In genomic region chr7:98248156-98248555, GRCh38 we compare ENCODE assay signal across 24 cellular contexts. TPM values are rescaled to one million over a fixed set of nuclear protein-coding genes. Genes with fewer than 3 reads are reported as not detected.
DNase-seq lines count a peak whose midpoint lies in the region; ATAC-seq and TF ChIP-seq lines count a peak whose summit lies in the region.
"Had no signal": no experiment of that assay in that cellular context is flagged by ENCODE, and none has a peak within 500 bp of the region (broad histone marks: within the 10 kb centered on the region; RNA-seq: fewer than 3 reads in every experiment).

No MANE protein-coding gene starts in this region.

- H3K27me3 ChIP-seq in heart left ventricle = no peaks in the 10 kb centered on the region
- H3K27me3 ChIP-seq in trophoblast cell (ENCODE audit: insufficient read depth, low read length) = no peaks in the 10 kb centered on the region
- H3K27me3 ChIP-seq in stomach = no peaks in the 10 kb centered on the region
- H3K27me3 ChIP-seq: Peyer's patch, SJSA1, tibial artery had no signal

- intact Hi-C loops in heart left ventricle (cut with DNase I) (loop anchor here in 6 of 10 donors (2.0 to 10.0 kb wide), 4 partner anchors 34 to 223 kb away; partner anchors contain the start of genes BRI3 (in 4 of the 6), BAIAP2L1 (in 1 of the 6) and LMTK2 (in 1 of the 6)), left ventricle myocardium superior (cut with micrococcal nuclease) (no loop called here), sciatic nerve (cut with DNase I) (no loop called here), stomach (cut with DNase I; ENCODE audit: low total_unique reads) (loop anchor here (5.0 kb wide), 1 partner anchor 226 kb away; no protein-coding TSS in a partner anchor)

- peaks cover 6% of the 10 kb centered on the region for H3K79me1 ChIP-seq in trophoblast cell (ENCODE audit: low read length)

- H4K12ac ChIP-seq in trophoblast cell (ENCODE audit: low read depth, low read length) = no peak overlapping the region

- no peak overlapping the region for H2AFZ ChIP-seq in trophoblast cell (ENCODE audit: insufficient read depth, low read length, poor library complexity)

- H4K8ac ChIP-seq in trophoblast cell (ENCODE audit: low read depth, low read length) = no peak overlapping the region

- POLR2A ChIA-PET in activated CD4-positive, alpha-beta memory T cell treated with anti-CD3 and anti-CD28 coated beads, Interleukin-2, amount 10 ng/mL, durations not matched to agents 7 days and 5 days (lab: Charles Lee) = no interaction called here

- no peak overlapping the region for H3K18ac ChIP-seq in trophoblast cell (ENCODE audit: low read length)

- H3K4me3 ChIP-seq in heart left ventricle (no peak overlapping the region), trophoblast cell (ENCODE audit: low read depth, low read length) (no peak overlapping the region), stomach (no peak overlapping the region)
- H3K4me3 ChIP-seq: HAP-1, Peyer's patch, SJSA1, tibial artery had no signal

- H3K27ac Mint-ChIP-seq in activated CD4-positive, alpha-beta memory T cell treated with anti-CD3 and anti-CD28 coated beads, Interleukin-2, amount 10 ng/mL, durations not matched to agents 7 days and 5 days = peak overlapping the region; percentile 63
- peak overlapping the region; percentile 64 for H3K27ac Mint-ChIP-seq in activated naive CD8-positive, alpha-beta T cell treated with anti-CD3 and anti-CD28 coated beads, Interleukin-2, amount 50 U/mL, for 24 hours
- H3K27ac Mint-ChIP-seq: activated B cell treated with CpG ODN at 0.5 μM for 24 hours; stimulated activated naive B cell treated with anti-CD40 and anti-IgM and Interleukin-4, amounts not matched to agents 10 μg/mL and 1 μg/mL and 100 μg/mL, for 72 hours had no signal

- H3K9me3 ChIP-seq in heart left ventricle (no peaks in the 10 kb centered on the region), trophoblast cell (ENCODE audit: insufficient read depth, low read depth, low read length) (no peaks in the 10 kb centered on the region), stomach (no peaks in the 10 kb centered on the region)
- H3K9me3 ChIP-seq: HAP-1, Peyer's patch, SJSA1, tibial artery had no signal

- DNase-seq in heart left ventricle (no peak), left ventricle myocardium superior (no peak), trophoblast cell (peak; percentile 97 to 98), sciatic nerve (ENCODE audit: low spot score) (no peak), stomach (no peak)
- no peak for DNase-seq in activated CD4-positive, alpha-beta memory T cell treated with anti-CD3 and anti-CD28 coated beads, Interleukin-2, amount 10 ng/mL, durations not matched to agents 7 days and 5 days
- DNase-seq in activated naive CD8-positive, alpha-beta T cell treated with anti-CD3 and anti-CD28 coated beads, Interleukin-2, amount 50 U/mL, for 24 hours = no peak
- DNase-seq: activated B cell treated with CpG ODN at 0.5 μM for 24 hours; DMS79; effector CD8-positive, alpha-beta T cell; mammary epithelial cell; NCI-H1417; NCI-H2081 treated with DMSO at 0.1 percent for 48 hours; NK-92 treated with Interleukin-12 subunit alpha and Interleukin-12 subunit beta, amount 100 ng/mL, for 24 hours; Peyer's patch; small intestine; stimulated activated CD4-positive, alpha-beta T cell treated with anti-CD3 and anti-CD28 coated beads, Interleukin-2, amount 100 ng/mL, for 24 hours; stimulated activated naive B cell treated with anti-CD40 and anti-IgM and Interleukin-4, amounts not matched to agents 10 μg/mL and 1 μg/mL and 100 μg/mL, for 72 hours; T-helper 9 cell; tibial artery had no signal

- no peak for TF ChIP-seq CTCF in heart left ventricle (IDR thresholded peaks at IDR 0.05)
- TF ChIP-seq CTCF in stomach (IDR thresholded peaks at IDR 0.05) = no peak

- no peak overlapping the region for H3K4me3 Mint-ChIP-seq in activated CD4-positive, alpha-beta memory T cell treated with anti-CD3 and anti-CD28 coated beads, Interleukin-2, amount 10 ng/mL, durations not matched to agents 7 days and 5 days
- H3K4me3 Mint-ChIP-seq in activated naive CD8-positive, alpha-beta T cell treated with anti-CD3 and anti-CD28 coated beads, Interleukin-2, amount 50 U/mL, for 24 hours = no peak overlapping the region
- H3K4me3 Mint-ChIP-seq: activated B cell treated with CpG ODN at 0.5 μM for 24 hours; stimulated activated naive B cell treated with anti-CD40 and anti-IgM and Interleukin-4, amounts not matched to agents 10 μg/mL and 1 μg/mL and 100 μg/mL, for 72 hours had no signal

- H2AK5ac ChIP-seq in trophoblast cell (ENCODE audit: low read length) = no peak overlapping the region

- CTCF ChIA-PET in activated CD4-positive, alpha-beta memory T cell treated with anti-CD3 and anti-CD28 coated beads, Interleukin-2, amount 10 ng/mL, durations not matched to agents 7 days and 5 days (lab: Charles Lee) = no interaction called here

- no peak overlapping the region for H3K23ac ChIP-seq in trophoblast cell (ENCODE audit: low read length)

- no peak for TF ChIP-seq EP300 in stomach (IDR thresholded peaks at IDR 0.05)

- H3K4me2 ChIP-seq in trophoblast cell (ENCODE audit: low read length) = no peak overlapping the region

- no peak overlapping the region for H3K14ac ChIP-seq in trophoblast cell (ENCODE audit: low read length)

- no peak overlapping the region for H2BK12ac ChIP-seq in trophoblast cell (ENCODE audit: low read length)

- no peaks in the 10 kb centered on the region for H3K27me3 Mint-ChIP-seq in activated CD4-positive, alpha-beta memory T cell treated with anti-CD3 and anti-CD28 coated beads, Interleukin-2, amount 10 ng/mL, durations not matched to agents 7 days and 5 days
- no peaks in the 10 kb centered on the region for H3K27me3 Mint-ChIP-seq in activated naive CD8-positive, alpha-beta T cell treated with anti-CD3 and anti-CD28 coated beads, Interleukin-2, amount 50 U/mL, for 24 hours
- H3K27me3 Mint-ChIP-seq: activated B cell treated with CpG ODN at 0.5 μM for 24 hours; stimulated activated naive B cell treated with anti-CD40 and anti-IgM and Interleukin-4, amounts not matched to agents 10 μg/mL and 1 μg/mL and 100 μg/mL, for 72 hours had no signal

- H3K4me1 Mint-ChIP-seq in activated CD4-positive, alpha-beta memory T cell treated with anti-CD3 and anti-CD28 coated beads, Interleukin-2, amount 10 ng/mL, durations not matched to agents 7 days and 5 days = peaks cover 39% of the 10 kb centered on the region
- peaks cover 40% of the 10 kb centered on the region for H3K4me1 Mint-ChIP-seq in activated naive CD8-positive, alpha-beta T cell treated with anti-CD3 and anti-CD28 coated beads, Interleukin-2, amount 50 U/mL, for 24 hours

- H3K36me3 ChIP-seq in heart left ventricle (peaks cover 0 to 37% (median 11%) of the 10 kb centered on the region in 9 donors), trophoblast cell (ENCODE audit: control insufficient read depth in 1 of 2, insufficient read depth in 2 of 2, low read length in 2 of 2) (peaks cover 0 to 7% of the 10 kb centered on the region in 2 experiments), stomach (peaks cover 10 to 42% (median 25%) of the 10 kb centered on the region in 4 donors)
- H3K36me3 ChIP-seq: HAP-1 had no signal

- no peak overlapping the region for H4K91ac ChIP-seq in trophoblast cell (ENCODE audit: low read depth, low read length)

- ATAC-seq in heart left ventricle (no peak), left ventricle myocardium superior (no peak), sciatic nerve (no peak), GM19395 (IDR thresholded peaks at IDR 0.05; ENCODE audit: unreplicated experiment) (no peak)
- no peak for ATAC-seq in activated naive CD8-positive, alpha-beta T cell treated with anti-CD3 and anti-CD28 coated beads, Interleukin-2, amount 50 U/mL, for 24 hours
- ATAC-seq: esophagus mucosa; stimulated activated naive B cell treated with anti-CD40 and anti-IgM and Interleukin-4, amounts not matched to agents 10 μg/mL and 1 μg/mL and 100 μg/mL, for 72 hours had no signal

- H2BK120ac ChIP-seq in trophoblast cell (ENCODE audit: insufficient read depth, low read length, poor library complexity) = no peak overlapping the region

- H3K4me1 ChIP-seq in heart left ventricle (peaks cover 0 to 74% (median 36%) of the 10 kb centered on the region in 12 donors), trophoblast cell (ENCODE audit: control insufficient read depth in 1 of 2, insufficient read depth in 2 of 2, low read length in 2 of 2) (peaks cover 3 to 9% of the 10 kb centered on the region in 2 experiments), stomach (peaks cover 27 to 58% (median 35%) of the 10 kb centered on the region in 4 donors)
- H3K4me1 ChIP-seq: HAP-1 had no signal

- peaks cover 6% of the 10 kb centered on the region for H3K79me2 ChIP-seq in trophoblast cell (ENCODE audit: control insufficient read depth, insufficient read depth, low read length, poor library complexity)

- H3K36me3 Mint-ChIP-seq in activated CD4-positive, alpha-beta memory T cell treated with anti-CD3 and anti-CD28 coated beads, Interleukin-2, amount 10 ng/mL, durations not matched to agents 7 days and 5 days (ENCODE audit: low read depth) = peaks cover 29% of the 10 kb centered on the region
- H3K36me3 Mint-ChIP-seq in activated naive CD8-positive, alpha-beta T cell treated with anti-CD3 and anti-CD28 coated beads, Interleukin-2, amount 50 U/mL, for 24 hours (ENCODE audit: low read depth) = peaks cover 9% of the 10 kb centered on the region

- H3K9ac ChIP-seq in trophoblast cell (ENCODE audit: low read length) = no peak overlapping the region

- H2BK5ac ChIP-seq in trophoblast cell (ENCODE audit: low read depth, low read length, poor library complexity) = no peak overlapping the region

- TF ChIP-seq POLR2A in heart left ventricle (IDR thresholded peaks at IDR 0.05) (no peak), stomach (IDR thresholded peaks at IDR 0.05) (no peak)

- no peak overlapping the region for H3K4ac ChIP-seq in trophoblast cell (ENCODE audit: low read depth, low read length)

- no peaks in the 10 kb centered on the region for H3K9me3 Mint-ChIP-seq in activated CD4-positive, alpha-beta memory T cell treated with anti-CD3 and anti-CD28 coated beads, Interleukin-2, amount 10 ng/mL, durations not matched to agents 7 days and 5 days
- no peaks in the 10 kb centered on the region for H3K9me3 Mint-ChIP-seq in activated naive CD8-positive, alpha-beta T cell treated with anti-CD3 and anti-CD28 coated beads, Interleukin-2, amount 50 U/mL, for 24 hours
- H3K9me3 Mint-ChIP-seq: activated B cell treated with CpG ODN at 0.5 μM for 24 hours; stimulated activated naive B cell treated with anti-CD40 and anti-IgM and Interleukin-4, amounts not matched to agents 10 μg/mL and 1 μg/mL and 100 μg/mL, for 72 hours had no signal

- peak overlapping the region in 10 of 12 donors; percentile 5 to 91 (median 84) for H3K27ac ChIP-seq in heart left ventricle
- no peak overlapping the region for H3K27ac ChIP-seq in trophoblast cell (ENCODE audit: low read depth, low read length)
- peak overlapping the region in 2 of 5 donors; percentile 88 to 94 for H3K27ac ChIP-seq in stomach
- H3K27ac ChIP-seq: SJSA1, tibial artery had no signal

- WGBS in heart left ventricle, 4 donors = 85 to 94% (median 91%) methylated on average over 8 to 12 of the region's 12 CpGs
- no CpG with 5 or more reads among the region's 12 CpGs for WGBS in trophoblast cell (ENCODE audit: extremely low coverage, insufficient coverage, insufficient read length)
- WGBS in stomach, 5 donors = 87 to 95% (median 94%) methylated on average over 9 to 12 of the region's 12 CpGs

RNA-seq across cellular contexts. Expression of gene TECPR1, which starts 3.9 kb away (rescaled TPM):
- 10 to 100 TPM; 12.2 to 33.0 (median 22.7) TPM for total RNA-seq in heart left ventricle
- polyA plus RNA-seq in heart left ventricle = 10 to 100 TPM; 10.9 to 23.2 TPM
- total RNA-seq in left ventricle myocardium superior = 25.2 TPM
- total RNA-seq in activated CD4-positive, alpha-beta memory T cell treated with anti-CD3 and anti-CD28 coated beads, Interleukin-2, amount 10 ng/mL, durations not matched to agents 7 days and 5 days = 10 to 100 TPM; 63.9 to 69.4 TPM
- polyA plus RNA-seq in trophoblast cell (2013) = 4.5 and 4.7 TPM in 2 replicates
- total RNA-seq in sciatic nerve = 34.9 TPM
- 10 to 100 TPM; 17.4 to 70.7 (median 35.6) TPM for total RNA-seq in stomach
- polyA plus RNA-seq in stomach = 10 to 100 TPM in 2 of 3 donors, 1 to 10 TPM in 1; 8.8 to 25.1 (median 11.2) TPM

RNA-seq across cellular contexts. Expression of gene BRI3, which starts 33.3 kb away (rescaled TPM):
- total RNA-seq in heart left ventricle (100 to 1,000 TPM in 7 of 9 donors, 10 to 100 TPM in 2; 51.0 to 274 (median 223) TPM), left ventricle myocardium superior (269 TPM), sciatic nerve (132 TPM), stomach (10 to 100 TPM in 4 of 5 donors, not detected in 1; 25.9 to 92.8 (median 50.7) TPM)
- polyA plus RNA-seq in heart left ventricle (100 to 1,000 TPM; 236 to 237 TPM), stomach (100 to 1,000 TPM; 241 to 411 (median 328) TPM)
- total RNA-seq in activated CD4-positive, alpha-beta memory T cell treated with anti-CD3 and anti-CD28 coated beads, Interleukin-2, amount 10 ng/mL, durations not matched to agents 7 days and 5 days = 10 to 100 TPM; 49.4 to 49.9 TPM
- 402 and 424 TPM in 2 replicates for polyA plus RNA-seq in trophoblast cell (2013)

RNA-seq across cellular contexts. Expression of gene BHLHA15, which starts 36.9 kb away (rescaled TPM):
- total RNA-seq in heart left ventricle (1 to 10 TPM in 1 of 9 donors, under 1 TPM in 1, not detected in 7; 0.61 to 1.3 TPM), left ventricle myocardium superior (not detected), sciatic nerve (not detected), stomach (100 to 1,000 TPM in 1 of 5 donors, 10 to 100 TPM in 1, 1 to 10 TPM in 1, not detected in 2; 6.4 to 108 (median 20.1) TPM)
- polyA plus RNA-seq in heart left ventricle (under 1 TPM in 1 of 2 donors, not detected in 1; 0.26 TPM), stomach (10 to 100 TPM in 1 of 3 donors, 1 to 10 TPM in 2; 1.3 to 14.5 (median 8.1) TPM)
- under 1 TPM; 0.43 TPM for total RNA-seq in activated CD4-positive, alpha-beta memory T cell treated with anti-CD3 and anti-CD28 coated beads, Interleukin-2, amount 10 ng/mL, durations not matched to agents 7 days and 5 days
- 20.7 and 22.5 TPM in 2 replicates for polyA plus RNA-seq in trophoblast cell (2013)
- total RNA-seq: SJSA1 had no signal

Comparison
In these comparisons a context has a peak if more than half of its experiments do, and no peak if none do; other contexts are left out.
1. intact Hi-C loops: an anchor here in heart left ventricle (2.0 to 10.0 kb wide) and stomach (5.0 kb wide); none called in left ventricle myocardium superior and sciatic nerve.
2. DNase-seq: peak in trophoblast cell (2 of 2); none in heart left ventricle (0 of 5), left ventricle myocardium superior (single experiment), activated CD4-positive, alpha-beta memory T cell treated with anti-CD3 and anti-CD28 coated beads, Interleukin-2, amount 10 ng/mL, durations not matched to agents 7 days and 5 days (single experiment), activated naive CD8-positive, alpha-beta T cell treated with anti-CD3 and anti-CD28 coated beads, Interleukin-2, amount 50 U/mL, for 24 hours (single experiment), sciatic nerve (single experiment) and stomach (single experiment).